8 cellular contexts compared by ENCODE assay signal in the genomic region with DNA sequence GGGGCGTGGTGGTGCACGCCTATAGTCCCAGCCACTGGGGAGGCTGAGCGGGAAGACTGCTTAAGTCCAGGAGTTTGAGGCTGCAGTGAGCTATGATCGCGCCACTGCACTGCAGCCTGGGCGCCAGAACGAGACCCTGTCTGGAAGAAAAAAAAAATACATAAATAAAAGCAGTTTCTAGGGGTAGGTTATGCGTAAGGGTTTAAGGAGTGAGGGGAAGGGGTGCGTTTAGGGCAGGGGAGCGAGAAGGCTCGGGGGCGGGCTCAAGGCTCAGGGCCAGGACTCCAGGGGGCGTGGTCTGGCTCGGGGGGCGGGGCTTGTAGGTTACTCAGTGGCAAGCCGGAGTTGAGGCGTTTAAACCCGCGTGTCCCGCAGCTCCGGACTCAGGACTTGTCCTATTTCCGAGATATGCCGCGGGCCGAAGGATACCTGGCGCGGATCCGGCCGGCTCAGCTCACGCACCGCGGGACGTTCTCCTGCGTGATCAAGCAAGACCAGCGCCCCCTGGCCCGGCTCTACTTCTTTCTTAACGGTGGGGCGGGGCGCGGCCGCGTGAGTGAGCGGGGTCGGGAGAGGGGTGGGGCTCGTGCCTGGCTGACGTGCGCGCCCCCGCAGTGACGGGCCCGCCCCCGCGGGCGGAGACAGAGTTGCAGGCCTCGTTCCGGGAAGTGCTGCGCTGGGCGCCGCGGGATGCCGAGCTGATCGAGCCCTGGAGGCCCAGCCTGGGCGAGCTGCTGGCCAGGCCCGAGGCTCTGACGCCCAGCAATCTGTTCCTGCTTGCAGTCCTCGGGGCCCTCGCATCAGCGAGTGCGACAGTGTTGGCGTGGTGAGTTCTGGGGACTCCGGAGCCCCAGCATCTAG. TPM values are rescaled to one million over a fixed set of nuclear protein-coding genes. Genes with fewer than 3 reads are reported as not detected.
DNase-seq lines count a peak whose midpoint lies in the region; ATAC-seq and TF ChIP-seq lines count a peak whose summit lies in the region.

No MANE protein-coding gene starts in this region.

- peak; percentile 78 for TF ChIP-seq POLR2A in IMR-90 (IDR thresholded peaks at IDR 0.05; ENCODE audit: low read depth, low read length)

- H3K9me3 ChIP-seq in IMR-90 (ENCODE audit: control insufficient read depth, insufficient read depth, low read length) (no peaks in the 10 kb centered on the region), neutrophil (no peaks in the 10 kb centered on the region), subcutaneous abdominal adipose tissue (ENCODE audit: control insufficient read depth in 5 of 5, low read length in 5 of 5) (no peaks in the 10 kb centered on the region)

- intact Hi-C loops in IMR-90 (cut with micrococcal nuclease): no loop called here

- peak overlapping the region; percentile 77 for H2AK9ac ChIP-seq in IMR-90 (replicated peaks; ENCODE audit: low read depth, low read length, poor library complexity)

- H3K9ac ChIP-seq in IMR-90 (ENCODE audit: low read depth, low read length) (peak overlapping the region; percentile 83), subcutaneous abdominal adipose tissue (ENCODE audit: low read length in 5 of 5) (peak overlapping the region; percentile 68 to 98 (median 85))

- no peak overlapping the region for H2BK120ac ChIP-seq in IMR-90 (ENCODE audit: low read depth, low read length)

- H3K27me3 ChIP-seq in IMR-90 (ENCODE audit: control insufficient read depth, insufficient read depth, low read length) (no peaks in the 10 kb centered on the region), neutrophil (peaks cover 40% of the 10 kb centered on the region), subcutaneous abdominal adipose tissue (ENCODE audit: control insufficient read depth in 5 of 5, insufficient read depth in 4 of 5, low read length in 5 of 5) (no peaks in the 10 kb centered on the region)

- peak overlapping the region; percentile 58 for H2BK5ac ChIP-seq in IMR-90 (ENCODE audit: low read depth, low read length, poor library complexity, severe bottlenecking)

- H3K4me3 ChIP-seq in IMR-90 (ENCODE audit: insufficient read depth, low read depth, low read length): peak overlapping the region; percentile 45
- peak overlapping the region; percentile 72 to 98 for H3K4me3 ChIP-seq in neutrophil (ENCODE audit: low read depth in 1 of 2, low read length in 1 of 2)
- peak overlapping the region; percentile 62 to 82 (median 77) for H3K4me3 ChIP-seq in subcutaneous abdominal adipose tissue (ENCODE audit: low read depth in 1 of 5, low read length in 5 of 5)

- peak; percentile 98 for DNase-seq in D341Med (ENCODE audit: low spot score)
- peak; percentile 89 for DNase-seq in IMR-90
- DNase-seq in SIG-M5 (lab: John Stamatoyannopoulos, UW): peak; percentile 7
- DNase-seq in activated naive CD4-positive, alpha-beta T cell (lab: John Stamatoyannopoulos, UW): peak; percentile 97 to 98 (median 97)
- DNase-seq in foreskin melanocyte: peak; percentile 86

- TF ChIP-seq RAD21 in IMR-90 (IDR thresholded peaks at IDR 0.05; ENCODE audit: low read length): no peak

- H3K27ac ChIP-seq in IMR-90 (ENCODE audit: insufficient read depth, low read length) (peak overlapping the region; percentile 82), neutrophil (peak overlapping the region; percentile 88), subcutaneous abdominal adipose tissue (ENCODE audit: low read depth, low read length) (peak overlapping the region; percentile 91)

- in situ Hi-C loops in IMR-90 (cut with MboI; ENCODE audit: low sequenced_read_pairs): no loop called here

- H3K23ac ChIP-seq in IMR-90 (ENCODE audit: low read depth, low read length): peak overlapping the region; percentile 70; the same call in 1 of the 2 replicates

- CTCF ChIA-PET in IMR-90 (lab: Yijun Ruan, JAX): interaction anchor here (0.9 to 1.3 kb wide), 3 partner anchors 16 to 74 kb away, joined by 3 to 5 read pairs (median 3); no protein-coding TSS in a partner anchor

- H3K4me1 ChIP-seq in IMR-90 (ENCODE audit: control insufficient read depth, insufficient read depth, low read length): 0 out of 2 replicates have a peak, but pooled peaks cover 2% of the 10 kb centered on the region
- peaks cover 36 to 46% of the 10 kb centered on the region in 2 experiments for H3K4me1 ChIP-seq in neutrophil (ENCODE audit: control insufficient read depth in 1 of 2, insufficient read depth in 1 of 2, low read depth in 1 of 2, low read length in 1 of 2)
- peaks cover 0 to 27% (median 25%) of the 10 kb centered on the region in 5 donors for H3K4me1 ChIP-seq in subcutaneous abdominal adipose tissue (ENCODE audit: control insufficient read depth in 5 of 5, insufficient read depth in 5 of 5, low read length in 5 of 5)

- H4K5ac ChIP-seq in IMR-90 (ENCODE audit: low read depth, low read length): peak overlapping the region; percentile 36

- peak overlapping the region; percentile 88 for H3K4me2 ChIP-seq in IMR-90 (ENCODE audit: low read depth, low read length)

- dilution Hi-C loops in IMR-90 (cut with HindIII; ENCODE audit: low sequenced_read_pairs, unreplicated experiment): no loop called here

- peaks cover 11% of the 10 kb centered on the region for H3K9me1 ChIP-seq in IMR-90 (ENCODE audit: insufficient read depth, low read length)

- no TSS peak for BruUV-seq in IMR-90 (replicated peaks; lab: Mats Ljungman, UMichigan)

- H3K79me1 ChIP-seq in IMR-90 (ENCODE audit: low read depth in 1 of 2, low read length in 2 of 2): peaks cover 18 to 45% of the 10 kb centered on the region in 2 experiments

- POLR2A ChIA-PET in IMR-90 (lab: Charles Lee; ENCODE audit: unreplicated experiment): interaction anchor here (2.2 kb wide), 1 partner anchor 15 kb away, joined by 7 read pairs; no protein-coding TSS in a partner anchor

- H3K36me3 ChIP-seq in IMR-90 (ENCODE audit: control insufficient read depth, insufficient read depth, low read length) (peaks cover 59% of the 10 kb centered on the region), neutrophil (peaks cover 30% of the 10 kb centered on the region), subcutaneous abdominal adipose tissue (ENCODE audit: control insufficient read depth in 5 of 5, insufficient read depth in 5 of 5, low read length in 5 of 5) (peaks cover 2 to 35% (median 23%) of the 10 kb centered on the region in 5 donors)

- H4K91ac ChIP-seq in IMR-90 (ENCODE audit: insufficient read depth, low read depth, low read length): peak overlapping the region; percentile 54

- no peak overlapping the region for H2BK20ac ChIP-seq in IMR-90 (ENCODE audit: low read depth, low read length)

- peak overlapping the region; percentile 91 for H3K4ac ChIP-seq in IMR-90 (ENCODE audit: low read depth, low read length)

- peak overlapping the region; percentile 78 to 82 for H4K8ac ChIP-seq in IMR-90 (ENCODE audit: low read depth in 2 of 2, low read length in 2 of 2)

- peaks cover 24% of the 10 kb centered on the region for H4K20me1 ChIP-seq in IMR-90 (ENCODE audit: insufficient read depth, low read length)

- peak overlapping the region; percentile 94 for H3K14ac ChIP-seq in IMR-90 (replicated peaks; ENCODE audit: low read depth, low read length)

- WGBS in IMR-90 (ENCODE audit: extremely low coverage in 2 of 2, insufficient read length in 1 of 2), 2 experiments: 0% methylated on average over 11 of the region's 71 CpGs; no CpG with 5 or more reads in 1 of the 2 experiments

- peak; percentile 91 for ATAC-seq in GM21423 (IDR thresholded peaks at IDR 0.05; ENCODE audit: unreplicated experiment)
- peak; percentile 91 for ATAC-seq in IMR-90 (ENCODE audit: low read depth)

- TF ChIP-seq CTCF in IMR-90 (conservative IDR thresholded peaks at IDR 0.05; ENCODE audit: low read depth, low read length) (peak; percentile 46), neutrophil (IDR thresholded peaks at IDR 0.05) (peak; percentile 54)

- peak overlapping the region; percentile 87 for H2AFZ ChIP-seq in IMR-90 (replicated peaks; ENCODE audit: low read length, poor library complexity)

- peak overlapping the region; percentile 22 for H2AK5ac ChIP-seq in IMR-90 (ENCODE audit: low read depth, low read length)

- H3K56ac ChIP-seq in IMR-90 (ENCODE audit: extremely low read depth, insufficient read depth, low read length): peak overlapping the region; percentile 33

- H3K18ac ChIP-seq in IMR-90 (ENCODE audit: low read depth, low read length): peak overlapping the region; percentile 22; the same call in 1 of the 2 replicates

- no peak overlapping the region for H2BK15ac ChIP-seq in IMR-90 (ENCODE audit: low read depth, low read length)

TF ChIP-seq in IMR-90, 13 proteins besides CTCF, POLR2A, EP300 and RAD21 (continues in another document):
- TF ChIP-seq NFE2L2 (IDR thresholded peaks at IDR 0.05; ENCODE audit: low read depth, low read length) (no peak), MAFK (IDR thresholded peaks at IDR 0.05; ENCODE audit: low read depth, low read length) (peak; percentile 11; the same call in 1 of the 2 replicates), FOS (IDR thresholded peaks at IDR 0.05; ENCODE audit: low read depth, low read length) (no peak)

RNA-seq across cellular contexts. Expression of a gene that starts 10.8 kb away (rescaled TPM):
- total RNA-seq in IMR-90 (2012; rRNA removed): 1.3 and 1.7 TPM in 2 replicates
- polyA plus RNA-seq in IMR-90 (2012; rRNA removed): 10.5 and 13.6 TPM in 2 replicates
- polyA plus RNA-seq in IMR-90 (2012; cell fraction: cytosol; rRNA removed): 4.0 and 8.1 TPM in 2 replicates
- 92.7 and 118 TPM in 2 replicates for polyA plus RNA-seq in IMR-90 (2012; cell fraction: nucleus; rRNA removed; ENCODE audit: low replicate concordance)

RNA-seq across cellular contexts. Expression of a gene that starts 19.9 kb away (rescaled TPM):
- not detected in 2 replicates for total RNA-seq in IMR-90 (2012; rRNA removed)
- polyA plus RNA-seq in IMR-90 (2012; rRNA removed): not detected in 2 replicates
- polyA plus RNA-seq in IMR-90 (2012; cell fraction: cytosol; rRNA removed): not detected in 2 replicates
- not detected in 2 replicates for polyA plus RNA-seq in IMR-90 (2012; cell fraction: nucleus; rRNA removed; ENCODE audit: low replicate concordance)

RNA-seq across cellular contexts. Expression of a gene that starts 47.8 kb away (rescaled TPM):
- not detected in 2 replicates for total RNA-seq in IMR-90 (2012; rRNA removed)
- polyA plus RNA-seq in IMR-90 (2012; rRNA removed): not detected in 2 replicates
- not detected in 2 replicates for polyA plus RNA-seq in IMR-90 (2012; cell fraction: cytosol; rRNA removed)
- not detected in 2 replicates for polyA plus RNA-seq in IMR-90 (2012; cell fraction: nucleus; rRNA removed; ENCODE audit: low replicate concordance)

RNA-seq across cellular contexts. Expression of a gene that starts 57.1 kb away (rescaled TPM):
- not detected in 2 replicates for total RNA-seq in IMR-90 (2012; rRNA removed)
- polyA plus RNA-seq in IMR-90 (2012; rRNA removed): not detected in 2 replicates
- polyA plus RNA-seq in IMR-90 (2012; cell fraction: cytosol; rRNA removed): not detected in 2 replicates
- polyA plus RNA-seq in IMR-90 (2012; cell fraction: nucleus; rRNA removed; ENCODE audit: low replicate concordance): not detected in 2 replicates

RNA-seq across cellular contexts. Expression of a gene that starts 57.3 kb away (rescaled TPM):
- not detected in 2 replicates for total RNA-seq in IMR-90 (2012; rRNA removed)
- polyA plus RNA-seq in IMR-90 (2012; rRNA removed): not detected in 2 replicates
- not detected in 2 replicates for polyA plus RNA-seq in IMR-90 (2012; cell fraction: cytosol; rRNA removed)
- not detected in 2 replicates for polyA plus RNA-seq in IMR-90 (2012; cell fraction: nucleus; rRNA removed; ENCODE audit: low replicate concordance)

Comparison
In these comparisons a context has a peak if more than half of its experiments do, and no peak if none do; other contexts are left out.
1. Peak in every context shown above with its lines: DNase-seq, ATAC-seq, H3K4me3 ChIP-seq and H3K27ac ChIP-seq.
2. DNase-seq: peak in every context shown above with its lines; median percentile 98 in D341Med; 97 in activated naive CD4-positive, alpha-beta T cell; 89 in IMR-90; 86 in foreskin melanocyte; 7 in SIG-M5.